ENCODE assay signal across 21 cellular contexts in the genomic region with DNA sequence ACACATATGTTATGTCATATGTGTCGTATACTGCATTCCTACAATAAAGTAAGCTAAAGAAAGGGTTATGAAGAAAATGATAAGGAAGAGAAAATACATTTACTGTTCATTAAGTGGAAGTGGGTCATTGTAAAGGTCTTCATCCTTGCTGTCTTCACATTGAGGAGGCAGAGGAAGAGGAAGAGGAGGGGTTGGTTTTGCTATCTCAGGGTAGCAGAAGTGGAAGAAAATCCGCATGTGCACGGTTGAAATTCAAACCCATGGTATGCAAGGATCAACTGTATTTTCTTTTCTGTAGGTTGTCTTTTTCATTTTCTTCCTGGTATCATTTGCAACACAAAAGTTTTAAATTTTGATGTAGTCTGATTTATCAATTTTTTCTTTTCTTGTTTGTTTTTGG.
"Had no signal": no experiment of that assay in that cellular context is flagged by ENCODE, and none has a peak within 500 bp of the region (broad histone marks: within the 10 kb centered on the region; RNA-seq: fewer than 3 reads in every experiment).

No MANE protein-coding gene starts in this region.

- H2AFZ ChIP-seq: parathyroid adenoma had no signal

- H3K9ac ChIP-seq: parathyroid adenoma had no signal

- ATAC-seq: gastrocnemius medialis; left cardiac atrium; left lung; mucosa of descending colon; natural killer cell treated with Interleukin-12 subunit alpha and Interleukin-12 subunit beta and Interleukin-15 and Interleukin-18, amount 100 ng/mL, for 72 hours; stimulated activated naive B cell treated with anti-CD40 and anti-IgM and Interleukin-4, amounts not matched to agents 10 μg/mL and 1 μg/mL and 100 μg/mL, for 72 hours had no signal

- H3K36me3 ChIP-seq: gastrocnemius medialis, left lung, neutrophil, right lobe of liver, thoracic aorta, tibial nerve, upper lobe of left lung had no signal

- H3K4me3 ChIP-seq: dorsolateral prefrontal cortex, gastrocnemius medialis, left lung, mucosa of descending colon, right lobe of liver, thoracic aorta, tibial nerve, upper lobe of left lung had no signal

- H3K4me1 ChIP-seq: parathyroid adenoma had no signal

- H3K9me3 ChIP-seq: gastrocnemius medialis, left lung, mucosa of descending colon, neutrophil, right lobe of liver, thoracic aorta, tibial nerve, upper lobe of left lung had no signal

- H3K27ac ChIP-seq: dorsolateral prefrontal cortex, gastrocnemius medialis, left lung, neutrophil, parathyroid adenoma, right lobe of liver, thoracic aorta, tibial nerve, upper lobe of left lung had no signal

- H3K27me3 ChIP-seq: dorsolateral prefrontal cortex, gastrocnemius medialis, left lung, right lobe of liver, tibial nerve, upper lobe of left lung had no signal

- DNase-seq: dorsolateral prefrontal cortex; effector CD4-positive, alpha-beta T cell; gastrocnemius medialis; head of caudate nucleus; left cardiac atrium; left lung; mesenchymal stem cell; mucosa of descending colon; naive B cell; right lobe of liver; stimulated activated CD4-positive, alpha-beta T cell treated with anti-CD3 and anti-CD28 coated beads, Interleukin-15, amount 100 ng/mL, for 24 hours; stimulated activated CD4-positive, alpha-beta T cell treated with anti-CD3 and anti-CD28 coated beads, Interleukin-2, amount 100 ng/mL, for 48 hours; stimulated activated naive B cell treated with anti-CD40 and anti-IgM and Interleukin-4, amounts not matched to agents 10 μg/mL and 1 μg/mL and 100 μg/mL, for 72 hours; upper lobe of left lung had no signal

- FAIRE-seq: small intestine, urothelium cell line had no signal
